ENCODE assay signal across 12 cellular contexts in the genomic region with DNA sequence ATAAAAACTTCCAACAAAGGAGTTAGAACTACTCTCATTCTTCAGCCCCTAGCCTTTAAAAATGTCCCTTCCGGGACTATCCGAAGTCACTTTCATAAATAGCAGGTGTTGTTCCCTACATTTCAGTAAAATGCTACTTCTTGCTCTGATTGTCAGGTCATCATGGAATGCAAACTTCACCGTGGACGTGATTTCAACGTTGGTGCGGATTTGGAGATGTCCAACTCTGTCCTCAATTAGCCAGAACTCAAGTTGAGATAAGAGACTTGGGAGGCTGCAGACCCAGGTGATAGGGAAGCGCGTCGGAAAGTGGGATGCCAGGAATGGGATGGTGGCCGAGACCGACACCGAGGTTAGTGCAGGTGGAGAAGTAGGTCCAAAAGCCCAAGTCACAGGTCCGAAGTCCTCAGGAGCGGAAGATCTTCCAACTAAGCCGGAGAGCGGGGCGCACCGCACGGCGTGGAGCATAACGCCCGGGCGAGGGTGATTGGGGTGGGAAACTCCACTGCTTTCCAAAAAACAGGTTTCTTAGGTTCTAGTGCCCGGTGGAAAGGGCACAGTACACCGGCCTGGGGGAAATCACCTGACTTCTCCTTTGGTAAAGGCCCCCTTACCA. TPM values are rescaled to one million over a fixed set of nuclear protein-coding genes. Genes with fewer than 3 reads are reported as not detected.
A peak's percentile ranks its signal among the peaks of the same experiment; 100 is the strongest.
DNase-seq lines count a peak whose midpoint lies in the region; ATAC-seq, FAIRE-seq and TF ChIP-seq lines count a peak whose summit lies in the region.
"Had no signal": no experiment of that assay in that cellular context is flagged by ENCODE, and none has a peak within 500 bp of the region (broad histone marks: within the 10 kb centered on the region; RNA-seq: fewer than 3 reads in every experiment).

No MANE protein-coding gene starts in this region.

- H3K36me3 ChIP-seq in ACC112 (ENCODE audit: insufficient read depth, low read length) = peaks cover 10% of the 10 kb centered on the region
- no peaks in the 10 kb centered on the region for H3K36me3 ChIP-seq in ES-I3 (ENCODE audit: insufficient read depth, low read length)
- peaks cover 14% of the 10 kb centered on the region for H3K36me3 ChIP-seq in astrocyte (ENCODE audit: insufficient read depth, low read length)

- no peak for DNase-seq in astrocyte (ENCODE audit: low read depth)
- no peak for DNase-seq in mesothelial cell of epicardium (ENCODE audit: low spot score in 2 of 2, unreplicated experiment in 2 of 2)
- no peak for DNase-seq in NCI-H1105 (lab: John Stamatoyannopoulos, UW)
- DNase-seq in activated CD4-positive, CD25-positive, alpha-beta regulatory T cell treated with anti-CD3 and anti-CD28 coated beads, Interleukin-2, amount 50 U/mL, for 72 hours = no peak
- no peak for DNase-seq in NCI-H526 (lab: John Stamatoyannopoulos, UW)
- DNase-seq: NCI-H146; stimulated activated CD8-positive, alpha-beta memory T cell treated with anti-CD3 and anti-CD28 coated beads, Interleukin-4, amount 100 ng/mL, for 48 hours had no signal

- H3K4me3 ChIP-seq in ACC112 (ENCODE audit: low read depth, low read length) = 0 out of 2 replicates have a peak overlapping the region, but pooled peaks have one; percentile 75
- H3K4me3 ChIP-seq in astrocyte (ENCODE audit: insufficient read depth, low read depth, low read length) = peak overlapping the region; percentile 49

- TF ChIP-seq CTCF in astrocyte (IDR thresholded peaks at IDR 0.05; ENCODE audit: insufficient read depth, low read depth, low read length) (no peak), mesothelial cell of epicardium (IDR thresholded peaks at IDR 0.05; ENCODE audit: unreplicated experiment) (no peak)

- peaks cover 3% of the 10 kb centered on the region for H3K4me1 Mint-ChIP-seq in astrocyte (ENCODE audit: low read depth, unreplicated experiment)
- H3K4me1 Mint-ChIP-seq in mesothelial cell of epicardium = peaks cover 9% of the 10 kb centered on the region

- H3K27ac Mint-ChIP-seq in astrocyte (ENCODE audit: unreplicated experiment) = peak overlapping the region; percentile 79
- H3K27ac Mint-ChIP-seq in mesothelial cell of epicardium = no peak overlapping the region

- H3K9ac ChIP-seq in ES-I3 (ENCODE audit: low read depth, low read length) (peak overlapping the region; percentile 49; the same call in 1 of the 2 replicates), astrocyte (ENCODE audit: low read length) (no peak overlapping the region)

- peak overlapping the region; percentile 83 for H3K4me2 ChIP-seq in astrocyte (ENCODE audit: low read length)

- H3K27me3 Mint-ChIP-seq in astrocyte (ENCODE audit: low read depth, unreplicated experiment) (peaks cover 57% of the 10 kb centered on the region), mesothelial cell of epicardium (ENCODE audit: low read depth) (peaks cover 77% of the 10 kb centered on the region)

- H3K4me1 ChIP-seq in ACC112 (ENCODE audit: control insufficient read depth, insufficient read depth, low read length, unreplicated experiment) = no peaks in the 10 kb centered on the region
- H3K4me1 ChIP-seq in ES-I3 (ENCODE audit: insufficient read depth, low read length) = peaks cover 3% of the 10 kb centered on the region; the same call in 1 of the 2 replicates
- peaks cover 20% of the 10 kb centered on the region for H3K4me1 ChIP-seq in astrocyte (ENCODE audit: insufficient read depth, low read length)

- H3K36me3 Mint-ChIP-seq in astrocyte (ENCODE audit: low read depth, unreplicated experiment) (peaks cover 15% of the 10 kb centered on the region), mesothelial cell of epicardium (peaks cover 19% of the 10 kb centered on the region)

- FAIRE-seq in astrocyte (lab: Jason Lieb, UNC) = no peak

- H3K27me3 ChIP-seq in ACC112 (ENCODE audit: insufficient read depth, low read length) = peaks cover 48% of the 10 kb centered on the region
- peaks cover 53% of the 10 kb centered on the region for H3K27me3 ChIP-seq in astrocyte (ENCODE audit: insufficient read depth, low read length)

- no peaks in the 10 kb centered on the region for H4K20me1 ChIP-seq in astrocyte (ENCODE audit: insufficient read depth, low read length)

- H3K27ac ChIP-seq in ACC112 (ENCODE audit: low read depth, low read length) (no peak overlapping the region), astrocyte (ENCODE audit: low read depth, low read length) (no peak overlapping the region)

- no peak for ATAC-seq in HG03039 (IDR thresholded peaks at IDR 0.05; ENCODE audit: unreplicated experiment)

- H3K9me3 ChIP-seq in ES-I3 (ENCODE audit: control insufficient read depth, insufficient read depth, low read length) (no peaks in the 10 kb centered on the region; the same call in 1 of the 2 replicates), astrocyte (ENCODE audit: insufficient read depth, low read depth, low read length) (peaks cover 4% of the 10 kb centered on the region)

- H2AFZ ChIP-seq in ACC112 (ENCODE audit: low read length, unreplicated experiment) (no peak overlapping the region), astrocyte (ENCODE audit: low read depth, low read length) (peak overlapping the region; percentile 81)

- H3K9me3 Mint-ChIP-seq in astrocyte (ENCODE audit: unreplicated experiment) (peaks cover 14% of the 10 kb centered on the region), mesothelial cell of epicardium (no peaks in the 10 kb centered on the region)

- H3K79me2 ChIP-seq in ACC112 (ENCODE audit: control insufficient read depth, insufficient read depth, low read length, unreplicated experiment) = no peaks in the 10 kb centered on the region
- no peaks in the 10 kb centered on the region for H3K79me2 ChIP-seq in astrocyte (ENCODE audit: insufficient read depth, low read length)

- H3K4me3 Mint-ChIP-seq in astrocyte (ENCODE audit: unreplicated experiment) = peak overlapping the region; percentile 70
- peak overlapping the region; percentile 56 for H3K4me3 Mint-ChIP-seq in mesothelial cell of epicardium

RNA-seq across cellular contexts. Expression of a gene that starts 11.5 kb away (rescaled TPM):
- total RNA-seq in astrocyte = not detected in 2 replicates
- 0.16 to 0.45 TPM (median 0.18 TPM) in 3 replicates for total RNA-seq in mesothelial cell of epicardium
- total RNA-seq: chondrocyte, fibroblast of villous mesenchyme had no signal

RNA-seq across cellular contexts. Expression of a gene that starts 12.9 kb away (rescaled TPM):
- total RNA-seq in astrocyte = 29.7 and 30.8 TPM in 2 replicates
- total RNA-seq in mesothelial cell of epicardium = 45.2 to 52.3 TPM (median 52.1 TPM) in 3 replicates

RNA-seq across cellular contexts. Expression of a gene that starts 17.6 kb away (rescaled TPM):
- total RNA-seq in astrocyte = 28.0 and 28.8 TPM in 2 replicates
- 57.3 to 61.3 TPM (median 58.9 TPM) in 3 replicates for total RNA-seq in mesothelial cell of epicardium
